ENCODE assay signal across 1 cellular context in the genomic region with DNA sequence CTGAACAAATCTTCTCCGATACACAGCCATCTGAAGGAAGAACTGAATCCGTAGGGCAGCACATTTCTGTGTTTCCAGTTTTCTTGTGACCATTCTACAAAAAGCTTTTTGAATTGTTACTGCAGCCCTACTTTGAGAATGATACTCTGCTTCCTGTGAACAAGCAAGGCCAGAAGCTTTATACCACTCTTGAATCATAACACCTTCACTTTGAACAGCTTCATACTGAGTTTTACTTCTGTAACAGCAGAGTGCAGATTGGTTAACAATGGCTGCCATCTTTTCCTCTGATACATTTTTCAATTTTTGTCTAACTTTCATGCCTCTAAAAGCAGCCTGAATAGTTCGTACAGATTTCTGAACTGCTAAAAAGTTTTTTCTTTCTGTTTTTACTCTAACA.
TF ChIP-seq lines count a peak whose summit lies in the region.

No MANE protein-coding gene starts in this region.

TF ChIP-seq in GM12878, 131 proteins besides CTCF, POLR2A, EP300 and RAD21:
- TF ChIP-seq, protein P1, sequence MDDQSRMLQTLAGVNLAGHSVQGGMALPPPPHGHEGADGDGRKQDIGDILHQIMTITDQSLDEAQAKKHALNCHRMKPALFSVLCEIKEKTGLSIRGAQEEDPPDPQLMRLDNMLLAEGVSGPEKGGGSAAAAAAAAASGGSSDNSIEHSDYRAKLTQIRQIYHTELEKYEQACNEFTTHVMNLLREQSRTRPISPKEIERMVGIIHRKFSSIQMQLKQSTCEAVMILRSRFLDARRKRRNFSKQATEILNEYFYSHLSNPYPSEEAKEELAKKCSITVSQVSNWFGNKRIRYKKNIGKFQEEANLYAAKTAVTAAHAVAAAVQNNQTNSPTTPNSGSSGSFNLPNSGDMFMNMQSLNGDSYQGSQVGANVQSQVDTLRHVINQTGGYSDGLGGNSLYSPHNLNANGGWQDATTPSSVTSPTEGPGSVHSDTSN (IDR thresholded peaks at IDR 0.05; ENCODE audit: insufficient replicate concordance, low read depth, low read length) = no peak
- TF ChIP-seq NR2C1 (IDR thresholded peaks at IDR 0.05) = no peak
- no peak for TF ChIP-seq MYC (IDR thresholded peaks at IDR 0.05; ENCODE audit: insufficient read depth, insufficient read length, insufficient replicate concordance, low read length, severe bottlenecking)
- TF ChIP-seq, protein P2, sequence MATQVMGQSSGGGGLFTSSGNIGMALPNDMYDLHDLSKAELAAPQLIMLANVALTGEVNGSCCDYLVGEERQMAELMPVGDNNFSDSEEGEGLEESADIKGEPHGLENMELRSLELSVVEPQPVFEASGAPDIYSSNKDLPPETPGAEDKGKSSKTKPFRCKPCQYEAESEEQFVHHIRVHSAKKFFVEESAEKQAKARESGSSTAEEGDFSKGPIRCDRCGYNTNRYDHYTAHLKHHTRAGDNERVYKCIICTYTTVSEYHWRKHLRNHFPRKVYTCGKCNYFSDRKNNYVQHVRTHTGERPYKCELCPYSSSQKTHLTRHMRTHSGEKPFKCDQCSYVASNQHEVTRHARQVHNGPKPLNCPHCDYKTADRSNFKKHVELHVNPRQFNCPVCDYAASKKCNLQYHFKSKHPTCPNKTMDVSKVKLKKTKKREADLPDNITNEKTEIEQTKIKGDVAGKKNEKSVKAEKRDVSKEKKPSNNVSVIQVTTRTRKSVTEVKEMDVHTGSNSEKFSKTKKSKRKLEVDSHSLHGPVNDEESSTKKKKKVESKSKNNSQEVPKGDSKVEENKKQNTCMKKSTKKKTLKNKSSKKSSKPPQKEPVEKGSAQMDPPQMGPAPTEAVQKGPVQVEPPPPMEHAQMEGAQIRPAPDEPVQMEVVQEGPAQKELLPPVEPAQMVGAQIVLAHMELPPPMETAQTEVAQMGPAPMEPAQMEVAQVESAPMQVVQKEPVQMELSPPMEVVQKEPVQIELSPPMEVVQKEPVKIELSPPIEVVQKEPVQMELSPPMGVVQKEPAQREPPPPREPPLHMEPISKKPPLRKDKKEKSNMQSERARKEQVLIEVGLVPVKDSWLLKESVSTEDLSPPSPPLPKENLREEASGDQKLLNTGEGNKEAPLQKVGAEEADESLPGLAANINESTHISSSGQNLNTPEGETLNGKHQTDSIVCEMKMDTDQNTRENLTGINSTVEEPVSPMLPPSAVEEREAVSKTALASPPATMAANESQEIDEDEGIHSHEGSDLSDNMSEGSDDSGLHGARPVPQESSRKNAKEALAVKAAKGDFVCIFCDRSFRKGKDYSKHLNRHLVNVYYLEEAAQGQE (IDR thresholded peaks at IDR 0.05; ENCODE audit: low read depth, low read length) = no peak
- TF ChIP-seq TCF7 (IDR thresholded peaks at IDR 0.05; ENCODE audit: borderline replicate concordance) = no peak
- no peak for TF ChIP-seq MEF2B (IDR thresholded peaks at IDR 0.05; ENCODE audit: partially characterized antibody, poor library complexity, severe bottlenecking)
- no peak for TF ChIP-seq SMARCA5 (IDR thresholded peaks at IDR 0.05)
TF ChIP-seq in GM12878: peak in this region for 0.
